Comparison of ENCODE assay signal across 13 cellular contexts in genomic region chr13:41502676-41503075, GRCh38. TPM values are rescaled to one million over a fixed set of nuclear protein-coding genes. Genes with fewer than 3 reads are reported as not detected.
DNase-seq lines count a peak whose midpoint lies in the region; ATAC-seq lines count a peak whose summit lies in the region.
"Had no signal": no experiment of that assay in that cellular context is flagged by ENCODE, and none has a peak within 500 bp of the region (broad histone marks: within the 10 kb centered on the region; RNA-seq: fewer than 3 reads in every experiment).

No MANE protein-coding gene starts in this region.

- CTCF ChIA-PET in naive thymus-derived CD4-positive, alpha-beta T cell (lab: Charles Lee) = interaction anchor here (0.7 to 2.6 kb wide), 4 partner anchors 11 to 44 kb away, joined by 3 to 14 read pairs (median 4); no protein-coding TSS in a partner anchor

- intact Hi-C loops in activated CD4-positive, alpha-beta T cell treated with anti-CD3 and anti-CD28 coated beads, Interleukin-2, amount 10 ng/mL, durations not matched to agents 24 days and 14 days (cut with micrococcal nuclease) = no loop called here
- intact Hi-C loops in naive thymus-derived CD4-positive, alpha-beta T cell (cut with micrococcal nuclease) = loop anchor here in 1 of 2 donors (1.0 to 5.0 kb wide), 6 partner anchors 9 to 150 kb away; no protein-coding TSS in a partner anchor

- peaks cover 40% of the 10 kb centered on the region for H3K4me1 Mint-ChIP-seq in activated CD4-positive, alpha-beta T cell treated with anti-CD3 and anti-CD28 coated beads, Interleukin-2, amount 10 ng/mL, durations not matched to agents 24 days and 14 days
- peaks cover 41 to 63% (median 55%) of the 10 kb centered on the region in 7 donors for H3K4me1 Mint-ChIP-seq in naive thymus-derived CD4-positive, alpha-beta T cell

- POLR2A ChIA-PET in naive thymus-derived CD4-positive, alpha-beta T cell (lab: Charles Lee) = interaction anchor here (1.0 to 4.1 kb wide), 5 partner anchors 11 to 43 kb away, joined by 3 to 22 read pairs (median 5); no protein-coding TSS in a partner anchor

- no peaks in the 10 kb centered on the region for H3K27me3 Mint-ChIP-seq in activated CD4-positive, alpha-beta T cell treated with anti-CD3 and anti-CD28 coated beads, Interleukin-2, amount 10 ng/mL, durations not matched to agents 24 days and 14 days
- H3K27me3 Mint-ChIP-seq in naive thymus-derived CD4-positive, alpha-beta T cell = no peaks in the 10 kb centered on the region

- H3K4me1 ChIP-seq in naive thymus-derived CD4-positive, alpha-beta T cell (ENCODE audit: control insufficient read depth in 2 of 2, insufficient read depth in 2 of 2, low read length in 2 of 2) = peaks cover 32 to 43% of the 10 kb centered on the region in 2 donors
- H3K4me1 ChIP-seq: A549 had no signal

- H3K36me3 ChIP-seq in naive thymus-derived CD4-positive, alpha-beta T cell (ENCODE audit: control insufficient read depth in 2 of 3, insufficient read depth in 3 of 3, low read length in 3 of 3) = no peaks in the 10 kb centered on the region

- H3K27me3 ChIP-seq in naive thymus-derived CD4-positive, alpha-beta T cell (ENCODE audit: control insufficient read depth in 2 of 2, insufficient read depth in 2 of 2, low read length in 2 of 2) = no peaks in the 10 kb centered on the region

- peak; percentile 25 for DNase-seq in activated CD4-positive, alpha-beta T cell treated with anti-CD3 and anti-CD28 coated beads, Interleukin-2, amount 50 U/mL, for 1 hour
- DNase-seq in activated CD4-positive, alpha-beta T cell treated with anti-CD3 and anti-CD28 coated beads, Interleukin-2, amount 10 ng/mL, durations not matched to agents 24 days and 14 days = no peak
- peak in 7 of 9 donors; percentile 34 to 63 (median 56) for DNase-seq in naive thymus-derived CD4-positive, alpha-beta T cell
- DNase-seq in cerebellar nuclear complex (lab: John Stamatoyannopoulos, UW) (no peak), NCI-H510A (lab: John Stamatoyannopoulos, UW) (no peak), COR-L47 (lab: John Stamatoyannopoulos, UW) (no peak)
- DNase-seq: midbrain; NCI-H1105; stimulated activated CD4-positive, alpha-beta T cell treated with anti-CD3 and anti-CD28 coated beads, Interleukin-2, amount 100 ng/mL, for 24 hours; SW 1271 had no signal

- peaks cover 4% of the 10 kb centered on the region for H3K36me3 Mint-ChIP-seq in activated CD4-positive, alpha-beta T cell treated with anti-CD3 and anti-CD28 coated beads, Interleukin-2, amount 10 ng/mL, durations not matched to agents 24 days and 14 days (ENCODE audit: low read depth)
- H3K36me3 Mint-ChIP-seq in naive thymus-derived CD4-positive, alpha-beta T cell = peaks cover 8 to 36% (median 18%) of the 10 kb centered on the region in 5 donors

- peaks cover 19% of the 10 kb centered on the region for H3K9me3 Mint-ChIP-seq in activated CD4-positive, alpha-beta T cell treated with anti-CD3 and anti-CD28 coated beads, Interleukin-2, amount 10 ng/mL, durations not matched to agents 24 days and 14 days
- peaks cover 0 to 27% (median 7%) of the 10 kb centered on the region in 11 donors for H3K9me3 Mint-ChIP-seq in naive thymus-derived CD4-positive, alpha-beta T cell

- H3K9me3 ChIP-seq in naive thymus-derived CD4-positive, alpha-beta T cell (ENCODE audit: control insufficient read depth in 2 of 3, low read length in 3 of 3) = no peaks in the 10 kb centered on the region

- no peak overlapping the region for H3K27ac Mint-ChIP-seq in activated CD4-positive, alpha-beta T cell treated with anti-CD3 and anti-CD28 coated beads, Interleukin-2, amount 10 ng/mL, durations not matched to agents 24 days and 14 days
- H3K27ac Mint-ChIP-seq in naive thymus-derived CD4-positive, alpha-beta T cell = peak overlapping the region; percentile 34 to 96 (median 91)

- H3K27ac ChIP-seq in naive thymus-derived CD4-positive, alpha-beta T cell (ENCODE audit: low read depth, low read length) = peak overlapping the region; percentile 22
- H3K27ac ChIP-seq: A549 had no signal

- no peak overlapping the region for H3K4me3 Mint-ChIP-seq in activated CD4-positive, alpha-beta T cell treated with anti-CD3 and anti-CD28 coated beads, Interleukin-2, amount 10 ng/mL, durations not matched to agents 24 days and 14 days
- H3K4me3 Mint-ChIP-seq in naive thymus-derived CD4-positive, alpha-beta T cell = peak overlapping the region in 8 of 10 donors; percentile 35 to 68 (median 51)

- ATAC-seq in GM21786 (IDR thresholded peaks at IDR 0.05; ENCODE audit: unreplicated experiment) = peak; percentile 76
- ATAC-seq in HG03520 (IDR thresholded peaks at IDR 0.05; ENCODE audit: unreplicated experiment) = peak; percentile 86
- ATAC-seq in naive thymus-derived CD4-positive, alpha-beta T cell = peak; percentile 72
- ATAC-seq: A549 had no signal

- no peak overlapping the region for H3K4me3 ChIP-seq in naive thymus-derived CD4-positive, alpha-beta T cell (ENCODE audit: low read length)
- H3K4me3 ChIP-seq: A549 had no signal

RNA-seq across cellular contexts. Expression of gene RGCC, which starts 45.3 kb away (rescaled TPM):
- 113 and 117 TPM in 2 replicates for total RNA-seq in activated CD4-positive, alpha-beta T cell treated with anti-CD3 and anti-CD28 coated beads, Interleukin-2, amount 10 ng/mL, durations not matched to agents 24 days and 14 days
- total RNA-seq in naive thymus-derived CD4-positive, alpha-beta T cell = 100 to 1,000 TPM in 4 of 5 experiments, 10 to 100 TPM in 1; 45.9 to 402 (median 197) TPM
- 100 to 1,000 TPM; 123 to 284 TPM for polyA plus RNA-seq in naive thymus-derived CD4-positive, alpha-beta T cell

Comparison
In these comparisons a context has a peak if more than half of its experiments do, and no peak if none do; other contexts are left out.
1. DNase-seq: peak in activated CD4-positive, alpha-beta T cell treated with anti-CD3 and anti-CD28 coated beads, Interleukin-2, amount 50 U/mL, for 1 hour (single experiment) and naive thymus-derived CD4-positive, alpha-beta T cell (7 of 9); none in activated CD4-positive, alpha-beta T cell treated with anti-CD3 and anti-CD28 coated beads, Interleukin-2, amount 10 ng/mL, durations not matched to agents 24 days and 14 days (single experiment), cerebellar nuclear complex (0 of 2), NCI-H510A (single experiment) and COR-L47 (single experiment).
2. Peak in every context shown above with its lines, with median percentiles within 50 percentile points of each other: ATAC-seq.